1 cellular context compared by ENCODE assay signal in the genomic region with DNA sequence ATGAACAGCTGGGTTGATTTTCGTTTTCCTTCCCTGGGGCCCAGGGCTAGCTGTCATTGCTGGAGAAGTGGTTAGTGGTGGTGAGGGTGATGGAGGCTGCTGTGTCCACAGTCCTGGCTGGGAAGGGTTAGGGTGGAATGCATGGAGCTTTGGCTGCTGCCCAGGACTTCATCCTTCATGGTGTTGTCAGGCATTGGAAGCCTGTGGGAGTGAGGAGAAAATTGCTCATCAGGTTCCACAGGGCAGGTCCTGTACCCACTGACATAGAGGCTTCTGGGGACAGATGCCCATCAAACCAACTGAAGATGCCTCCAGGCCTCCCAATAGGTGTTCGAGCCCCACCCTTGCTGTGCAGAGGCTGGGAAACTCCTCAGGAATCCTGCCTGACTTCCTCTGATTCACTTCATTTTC.
TF ChIP-seq lines count a peak whose summit lies in the region.

No MANE protein-coding gene starts in this region.

TF ChIP-seq in IMR-90, 13 proteins besides CTCF, POLR2A, EP300 and RAD21:
- TF ChIP-seq RCOR1 (IDR thresholded peaks at IDR 0.05; ENCODE audit: insufficient replicate concordance, low read length) (no peak), MAFK (IDR thresholded peaks at IDR 0.05; ENCODE audit: low read depth, low read length) (no peak), ELK1 (IDR thresholded peaks at IDR 0.05; ENCODE audit: borderline replicate concordance, low read depth, low read length) (no peak), SMC3 (IDR thresholded peaks at IDR 0.05; ENCODE audit: low read depth, low read length) (no peak), CHD1 (IDR thresholded peaks at IDR 0.05; ENCODE audit: low read depth, low read length) (no peak), MXI1 (IDR thresholded peaks at IDR 0.05; ENCODE audit: borderline replicate concordance, low read depth, low read length) (no peak), NFE2L2 (IDR thresholded peaks at IDR 0.05; ENCODE audit: low read depth, low read length) (no peak), USF2 (IDR thresholded peaks at IDR 0.05; ENCODE audit: low read depth, low read length) (no peak), FOS (IDR thresholded peaks at IDR 0.05; ENCODE audit: low read depth, low read length) (no peak), RFX5 (IDR thresholded peaks at IDR 0.05; ENCODE audit: low read depth, low read length) (no peak), MAZ (IDR thresholded peaks at IDR 0.05; ENCODE audit: borderline replicate concordance, low read depth, low read length) (no peak), CEBPB (IDR thresholded peaks at IDR 0.05; ENCODE audit: low read depth, low read length) (no peak), BHLHE40 (IDR thresholded peaks at IDR 0.05; ENCODE audit: low read depth, low read length) (no peak)
